1 cellular context compared by ENCODE assay signal in genomic region chr14:24818054-24818822, GRCh38.
A peak's percentile ranks its signal among the peaks of the same experiment; 100 is the strongest.
TF ChIP-seq lines count a peak whose summit lies in the region.

No MANE protein-coding gene starts in this region.

TF ChIP-seq in HepG2, 621 proteins besides CTCF, POLR2A, EP300 and RAD21 (continued from another document and continues in another):
- TF ChIP-seq KLF13 (CRISPR knock-in tag; IDR thresholded peaks at IDR 0.05): 0 out of 2 replicates have a peak, but pooled peaks have one; percentile 60
- 0 out of 2 replicates have a peak, but pooled peaks have one; percentile 73 for TF ChIP-seq ZNF746 (CRISPR knock-in tag; IDR thresholded peaks at IDR 0.05)
- peak; percentile 97 for TF ChIP-seq CC2D1A (CRISPR knock-in tag; IDR thresholded peaks at IDR 0.05)
- 0 out of 2 replicates have a peak, but pooled peaks have one; percentile 23 for TF ChIP-seq LBX2 (CRISPR knock-in tag; IDR thresholded peaks at IDR 0.05; ENCODE audit: borderline replicate concordance)
- peak; percentile 81; the same call in 1 of the 2 replicates for TF ChIP-seq ZKSCAN8 (CRISPR knock-in tag; IDR thresholded peaks at IDR 0.05; ENCODE audit: borderline replicate concordance)
- TF ChIP-seq PATZ1 (CRISPR knock-in tag; IDR thresholded peaks at IDR 0.05): peak; percentile 50; the same call in 1 of the 2 replicates
- TF ChIP-seq ZNF652 (CRISPR knock-in tag; IDR thresholded peaks at IDR 0.05; ENCODE audit: borderline replicate concordance, low read depth): no peak; the same call in 1 of the 2 replicates
- TF ChIP-seq REST (IDR thresholded peaks at IDR 0.05; ENCODE audit: borderline replicate concordance in 1 of 2, low read depth in 1 of 2, low read length in 2 of 2): peak in 1 of 2 experiments; percentile 61; a peak in 1 of 4 replicates
- peak; percentile 54 for TF ChIP-seq MAFF (IDR thresholded peaks at IDR 0.05; ENCODE audit: low read depth, low read length)
- TF ChIP-seq ZHX1 (CRISPR knock-in tag; IDR thresholded peaks at IDR 0.05; ENCODE audit: low read depth): peak; percentile 69
- no peak for TF ChIP-seq ZNF367 (CRISPR knock-in tag; IDR thresholded peaks at IDR 0.05; ENCODE audit: borderline replicate concordance)
- TF ChIP-seq ZBTB38 (CRISPR knock-in tag; IDR thresholded peaks at IDR 0.05): peak; percentile 71; the same call in 1 of the 2 replicates
- TF ChIP-seq KAT8 (CRISPR knock-in tag; IDR thresholded peaks at IDR 0.05): peak; percentile 82
- TF ChIP-seq ZNF766 (CRISPR knock-in tag; IDR thresholded peaks at IDR 0.05; ENCODE audit: borderline replicate concordance): peak; percentile 93
- peak; percentile 63; the same call in 1 of the 2 replicates for TF ChIP-seq ONECUT2 (CRISPR knock-in tag; IDR thresholded peaks at IDR 0.05)
- TF ChIP-seq ZNF792 (CRISPR knock-in tag; IDR thresholded peaks at IDR 0.05): peak; percentile 96
- TF ChIP-seq ZNF564 (CRISPR knock-in tag; IDR thresholded peaks at IDR 0.05): peak; percentile 82
- TF ChIP-seq ZNF407 (CRISPR knock-in tag; IDR thresholded peaks at IDR 0.05; ENCODE audit: not compliant biosample characterization): peak; percentile 92
- TF ChIP-seq MLX (CRISPR knock-in tag; IDR thresholded peaks at IDR 0.05): peak; percentile 57; the same call in 1 of the 2 replicates
- peak; percentile 68 for TF ChIP-seq PHF8 (CRISPR knock-in tag; IDR thresholded peaks at IDR 0.05)
- TF ChIP-seq FOXC1 (CRISPR knock-in tag; IDR thresholded peaks at IDR 0.05; ENCODE audit: borderline replicate concordance): peak; percentile 76
- peak; percentile 8; the same call in 1 of the 2 replicates for TF ChIP-seq SALL2 (CRISPR knock-in tag; IDR thresholded peaks at IDR 0.05)
- no peak for TF ChIP-seq RFX5 (IDR thresholded peaks at IDR 0.05; ENCODE audit: low read depth, low read length)
- no peak for TF ChIP-seq ZNF549 (CRISPR knock-in tag; IDR thresholded peaks at IDR 0.05)
- peak; percentile 67 for TF ChIP-seq HMGXB3 (CRISPR knock-in tag; IDR thresholded peaks at IDR 0.05; ENCODE audit: borderline replicate concordance)
- TF ChIP-seq ZNF672 (CRISPR knock-in tag; IDR thresholded peaks at IDR 0.05): no peak
- TF ChIP-seq TP53 (CRISPR knock-in tag; conservative IDR thresholded peaks at IDR 0.05): peak; percentile 92; the same call in 1 of the 2 replicates
- TF ChIP-seq TFAP4 (IDR thresholded peaks at IDR 0.05; ENCODE audit: borderline replicate concordance, low read depth): peak; percentile 82
